22 cellular contexts compared by ENCODE assay signal in the genomic region with DNA sequence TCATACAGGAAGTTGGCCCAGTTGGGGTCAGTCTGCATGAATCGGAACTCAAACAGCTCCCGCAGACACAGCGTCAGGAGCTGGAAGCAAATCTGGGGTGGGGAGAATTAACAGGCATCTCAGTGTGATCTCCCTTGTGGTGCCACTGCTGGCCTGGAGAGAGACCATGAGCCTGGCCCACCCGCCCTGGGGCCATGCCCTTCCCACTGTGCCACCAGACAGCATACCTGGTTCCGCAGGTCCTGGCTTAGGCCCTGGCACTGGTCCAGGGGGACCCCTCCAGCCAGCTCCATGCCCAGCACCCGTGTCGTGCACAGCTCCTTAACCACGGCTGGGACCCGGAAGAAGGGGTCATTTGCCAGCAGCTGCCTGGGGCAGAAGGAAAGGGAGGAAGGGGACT.
"Had no signal": no experiment of that assay in that cellular context is flagged by ENCODE, and none has a peak within 500 bp of the region (broad histone marks: within the 10 kb centered on the region; RNA-seq: fewer than 3 reads in every experiment).

No MANE protein-coding gene starts in this region.

- ATAC-seq: activated CD4-positive, alpha-beta T cell treated with anti-CD3 and anti-CD28 coated beads for 36 hours; activated naive CD4-positive, alpha-beta T cell treated with anti-CD3 and anti-CD28 coated beads, Interleukin-2, amount 50 U/mL, for 72 hours; activated T-cell treated with anti-CD3 and anti-CD28 coated beads, Interleukin-2, amount 50 U/mL, for 72 hours; heart right ventricle; naive thymus-derived CD4-positive, alpha-beta T cell; right cardiac atrium; upper lobe of right lung had no signal

- H3K36me3 ChIP-seq: neural progenitor cell had no signal

- H3K4me2 ChIP-seq: neural progenitor cell had no signal

- H3K27ac ChIP-seq: epithelial cell of prostate, esophagus squamous epithelium, heart right ventricle, neural progenitor cell, spleen, suprapubic skin, tibial artery, upper lobe of right lung had no signal

- H3K27me3 ChIP-seq: esophagus squamous epithelium, heart right ventricle, neural progenitor cell, spleen, suprapubic skin, tibial artery, upper lobe of right lung had no signal

- H3K4me3 ChIP-seq: esophagus squamous epithelium, heart right ventricle, neural progenitor cell, spleen, suprapubic skin, tibial artery, upper lobe of right lung had no signal

- H2AFZ ChIP-seq: neural progenitor cell had no signal

- DNase-seq: activated CD4-positive, alpha-beta T cell treated with anti-CD3 and anti-CD28 coated beads for 36 hours; activated CD4-positive, alpha-beta T cell treated with anti-CD3 and anti-CD28 coated beads, Interleukin-2, amount 50 U/mL, for 4 hours; activated CD4-positive, CD25-positive, alpha-beta regulatory T cell; activated naive CD4-positive, alpha-beta T cell; activated T-cell treated with anti-CD3 and anti-CD28 coated beads for 4 hours; activated T-cell treated with anti-CD3 and anti-CD28 coated beads, Interleukin-2, amount 50 U/mL, for 72 hours; effector CD4-positive, alpha-beta T cell; esophagus squamous epithelium; foreskin melanocyte; heart right ventricle; midbrain; naive thymus-derived CD4-positive, alpha-beta T cell; occipital lobe; spleen; stimulated activated naive CD4-positive, alpha-beta T cell; tibial artery; upper lobe of right lung had no signal

- H3K9me3 ChIP-seq: esophagus squamous epithelium, heart right ventricle, spleen, suprapubic skin, tibial artery, upper lobe of right lung had no signal

- H3K4me1 ChIP-seq: esophagus squamous epithelium, neural progenitor cell, spleen, suprapubic skin, tibial artery, upper lobe of right lung had no signal
